13 cellular contexts compared by ENCODE assay signal in genomic region chr4:174137698-174138097, GRCh38.
DNase-seq lines count a peak whose midpoint lies in the region; ATAC-seq and TF ChIP-seq lines count a peak whose summit lies in the region.
"Had no signal": no experiment of that assay in that cellular context is flagged by ENCODE, and none has a peak within 500 bp of the region (broad histone marks: within the 10 kb centered on the region; RNA-seq: fewer than 3 reads in every experiment).

No MANE protein-coding gene starts in this region.

- H3K4me3 ChIP-seq in HCT116 (replicated peaks in 1 of 2; ENCODE audit: low read depth in 1 of 2, low read length in 2 of 2) (no peak overlapping the region), sigmoid colon (no peak overlapping the region)

- no peaks in the 10 kb centered on the region for H3K4me1 ChIP-seq in HCT116 (ENCODE audit: control insufficient read depth in 1 of 2, insufficient read depth in 2 of 2, low read length in 2 of 2)
- H3K4me1 ChIP-seq in sigmoid colon, result peaks cover 0 to 76% (median 40%) of the 10 kb centered on the region in 4 donors

- H3K36me3 ChIP-seq in HCT116 (ENCODE audit: control insufficient read depth in 1 of 2, insufficient read depth in 2 of 2, low read length in 2 of 2) (no peaks in the 10 kb centered on the region), sigmoid colon (no peaks in the 10 kb centered on the region)
- H3K36me3 ChIP-seq: BE2C had no signal

- TF ChIP-seq POLR2A in HCT116 (IDR thresholded peaks at IDR 0.05; ENCODE audit: borderline replicate concordance, extremely low read depth, insufficient read depth, insufficient read length) (no peak), sigmoid colon (IDR thresholded peaks at IDR 0.05) (no peak)

- POLR2A ChIA-PET in HCT116 (lab: Charles Lee), result no interaction called here

- TF ChIP-seq EP300 in Ishikawa (IDR thresholded peaks at IDR 0.05; ENCODE audit: borderline replicate concordance) (no peak), sigmoid colon (IDR thresholded peaks at IDR 0.05) (no peak)

- no peak for TF ChIP-seq RAD21 in HCT116 (IDR thresholded peaks at IDR 0.05; ENCODE audit: low read depth)
- no peak for TF ChIP-seq RAD21 in Ishikawa (IDR thresholded peaks at IDR 0.05; ENCODE audit: low read depth)

- no peaks in the 10 kb centered on the region for H3K9me2 ChIP-seq in HCT116 (ENCODE audit: insufficient read depth)

- no peak for DNase-seq in HCT116 (ENCODE audit: low read depth, low spot score)
- no peak for DNase-seq in sigmoid colon
- no peak for DNase-seq in DMS79 treated with DMSO at 0.1 percent for 48 hours (lab: John Stamatoyannopoulos, UW)
- no peak for DNase-seq in activated CD4-positive, CD25-positive, alpha-beta regulatory T cell (lab: John Stamatoyannopoulos, UW)
- DNase-seq: BE2C; CD4-positive, alpha-beta memory T cell; DMS79; EL; HCEC 1CT had no signal

- ATAC-seq in HCT116 (no peak), SK-N-SH treated with all-trans-retinoic acid at 6 μM for 48 hours (no peak), HG03457 (IDR thresholded peaks at IDR 0.05; ENCODE audit: unreplicated experiment) (no peak)

- 55 to 80% methylated on average over 2 of the region's 2 CpGs for WGBS in sigmoid colon, 2 donors

- no peak overlapping the region for H3K27ac ChIP-seq in HCT116 (ENCODE audit: low read depth, low read length)
- peak overlapping the region in 3 of 4 donors; percentile 75 to 84 (median 77) for H3K27ac ChIP-seq in sigmoid colon
- H3K27ac ChIP-seq: C4-2B had no signal

- H3K4me2 ChIP-seq in HCT116 (ENCODE audit: low read length), result no peak overlapping the region

- no peaks in the 10 kb centered on the region for H3K9me3 ChIP-seq in HCT116 (ENCODE audit: control insufficient read depth in 1 of 2, insufficient read depth in 1 of 2, low read depth in 1 of 2, low read length in 2 of 2)
- H3K9me3 ChIP-seq in sigmoid colon, result no peaks in the 10 kb centered on the region
- H3K9me3 ChIP-seq: BE2C had no signal

- H3K27me3 ChIP-seq in HCT116 (ENCODE audit: insufficient read depth, low read length) (peaks cover 45% of the 10 kb centered on the region), sigmoid colon (no peaks in the 10 kb centered on the region)
- H3K27me3 ChIP-seq: BE2C had no signal

- no peaks in the 10 kb centered on the region for H4K20me1 ChIP-seq in HCT116 (ENCODE audit: insufficient read depth)

- RAD21 ChIA-PET in HCT116 (lab: Charles Lee; ENCODE audit: low non-redundant PET in 1 of 2, low total read pairs in 2 of 2, uncharacterized antibody in 2 of 2, unreplicated experiment in 2 of 2), result no interaction called here

- intact Hi-C loops in HCT116 (cut with micrococcal nuclease), result no loop called here
- intact Hi-C loops in sigmoid colon (cut with DNase I), result no loop called here

- no peak for TF ChIP-seq CTCF in HCT116 (IDR thresholded peaks at IDR 0.05 in 2 of 3, conservative IDR thresholded peaks at IDR 0.05 in 1 of 3; ENCODE audit: borderline replicate concordance in 1 of 3, insufficient read depth in 1 of 3, low read depth in 2 of 3, low read length in 2 of 3)
- no peak for TF ChIP-seq CTCF in sigmoid colon (IDR thresholded peaks at IDR 0.05)

- no peak overlapping the region for H2AFZ ChIP-seq in HCT116 (ENCODE audit: low read depth, low read length, poor library complexity, severe bottlenecking)

- H3K9ac ChIP-seq in HCT116 (ENCODE audit: low read length), result no peak overlapping the region

- no TSS peak for BruUV-seq in HCT116 (replicated peaks; lab: Mats Ljungman, UMichigan)

- no peaks in the 10 kb centered on the region for H3K79me2 ChIP-seq in HCT116 (ENCODE audit: insufficient read depth, low read length)

- CTCF ChIA-PET in HCT116 (lab: Charles Lee), result no interaction called here

TF ChIP-seq in HCT116, 20 proteins besides CTCF, POLR2A, EP300 and RAD21:
- TF ChIP-seq, protein P1, sequence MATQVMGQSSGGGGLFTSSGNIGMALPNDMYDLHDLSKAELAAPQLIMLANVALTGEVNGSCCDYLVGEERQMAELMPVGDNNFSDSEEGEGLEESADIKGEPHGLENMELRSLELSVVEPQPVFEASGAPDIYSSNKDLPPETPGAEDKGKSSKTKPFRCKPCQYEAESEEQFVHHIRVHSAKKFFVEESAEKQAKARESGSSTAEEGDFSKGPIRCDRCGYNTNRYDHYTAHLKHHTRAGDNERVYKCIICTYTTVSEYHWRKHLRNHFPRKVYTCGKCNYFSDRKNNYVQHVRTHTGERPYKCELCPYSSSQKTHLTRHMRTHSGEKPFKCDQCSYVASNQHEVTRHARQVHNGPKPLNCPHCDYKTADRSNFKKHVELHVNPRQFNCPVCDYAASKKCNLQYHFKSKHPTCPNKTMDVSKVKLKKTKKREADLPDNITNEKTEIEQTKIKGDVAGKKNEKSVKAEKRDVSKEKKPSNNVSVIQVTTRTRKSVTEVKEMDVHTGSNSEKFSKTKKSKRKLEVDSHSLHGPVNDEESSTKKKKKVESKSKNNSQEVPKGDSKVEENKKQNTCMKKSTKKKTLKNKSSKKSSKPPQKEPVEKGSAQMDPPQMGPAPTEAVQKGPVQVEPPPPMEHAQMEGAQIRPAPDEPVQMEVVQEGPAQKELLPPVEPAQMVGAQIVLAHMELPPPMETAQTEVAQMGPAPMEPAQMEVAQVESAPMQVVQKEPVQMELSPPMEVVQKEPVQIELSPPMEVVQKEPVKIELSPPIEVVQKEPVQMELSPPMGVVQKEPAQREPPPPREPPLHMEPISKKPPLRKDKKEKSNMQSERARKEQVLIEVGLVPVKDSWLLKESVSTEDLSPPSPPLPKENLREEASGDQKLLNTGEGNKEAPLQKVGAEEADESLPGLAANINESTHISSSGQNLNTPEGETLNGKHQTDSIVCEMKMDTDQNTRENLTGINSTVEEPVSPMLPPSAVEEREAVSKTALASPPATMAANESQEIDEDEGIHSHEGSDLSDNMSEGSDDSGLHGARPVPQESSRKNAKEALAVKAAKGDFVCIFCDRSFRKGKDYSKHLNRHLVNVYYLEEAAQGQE (IDR thresholded peaks at IDR 0.05; ENCODE audit: low read depth), result peak; percentile 4; the same call in 1 of the 2 replicates
- no peak for TF ChIP-seq SP1 (IDR thresholded peaks at IDR 0.05; ENCODE audit: low read depth)

TF ChIP-seq in Ishikawa, 13 proteins besides CTCF, POLR2A, EP300 and RAD21 (continues in another document):
- TF ChIP-seq, protein P2, sequence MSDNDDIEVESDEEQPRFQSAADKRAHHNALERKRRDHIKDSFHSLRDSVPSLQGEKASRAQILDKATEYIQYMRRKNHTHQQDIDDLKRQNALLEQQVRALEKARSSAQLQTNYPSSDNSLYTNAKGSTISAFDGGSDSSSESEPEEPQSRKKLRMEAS (IDR thresholded peaks at IDR 0.05), result no peak
- TF ChIP-seq, protein P1 (IDR thresholded peaks at IDR 0.05; ENCODE audit: low read depth), result peak; percentile 66; the same call in 1 of the 2 replicates

TF ChIP-seq in SK-N-SH treated with all-trans-retinoic acid at 6 μM for 48 hours, 23 proteins besides CTCF, POLR2A, EP300 and RAD21:
- TF ChIP-seq ZFP3 (CRISPR knock-in tag; IDR thresholded peaks at IDR 0.05) (0 out of 2 replicates have a peak, but pooled peaks have one; percentile 33), ZNF565 (CRISPR knock-in tag; conservative IDR thresholded peaks at IDR 0.05; ENCODE audit: low read depth) (no peak)
